Comparison of ENCODE assay signal across 21 cellular contexts in genomic region chr16:47065766-47066688, GRCh38.
DNase-seq lines count a peak whose midpoint lies in the region; ATAC-seq, FAIRE-seq and TF ChIP-seq lines count a peak whose summit lies in the region.
"Had no signal": no experiment of that assay in that cellular context is flagged by ENCODE, and none has a peak within 500 bp of the region (broad histone marks: within the 10 kb centered on the region; RNA-seq: fewer than 3 reads in every experiment).

No MANE protein-coding gene starts in this region.

- no peaks in the 10 kb centered on the region for H3K27me3 Mint-ChIP-seq in WTC11 (ENCODE audit: low read depth)

- no peak overlapping the region for H3K27ac Mint-ChIP-seq in WTC11
- H3K27ac Mint-ChIP-seq: CD14-positive monocyte had no signal

- H3K9me3 ChIP-seq in right atrium auricular region = no peaks in the 10 kb centered on the region
- H3K9me3 ChIP-seq: Caco-2 had no signal

- no peak for ATAC-seq in left ventricle myocardium superior
- ATAC-seq in WTC11 = 0 out of 2 replicates have a peak, but pooled peaks have one; percentile 32
- ATAC-seq: GM12878 had no signal

- no peak overlapping the region for H3K4me3 ChIP-seq in right atrium auricular region
- H3K4me3 ChIP-seq: GM12878, SK-N-MC had no signal

- no peaks in the 10 kb centered on the region for H3K36me3 Mint-ChIP-seq in WTC11
- H3K36me3 Mint-ChIP-seq: CD14-positive monocyte had no signal

- POLR2A ChIA-PET in WTC11 (lab: Charles Lee) = no interaction called here

- TF ChIP-seq CTCF in right atrium auricular region (IDR thresholded peaks at IDR 0.05) (no peak), WTC11 (IDR thresholded peaks at IDR 0.05) (no peak), D721Med (IDR thresholded peaks at IDR 0.05; ENCODE audit: insufficient read depth, missing control alignments) (no peak)

- DNase-seq in right atrium auricular region (ENCODE audit: low spot score) = peak; percentile 38
- DNase-seq in left ventricle myocardium superior = no peak
- DNase-seq in WTC11 (ENCODE audit: low spot score) = no peak
- peak; percentile 49 for DNase-seq in mesenteric fat pad (ENCODE audit: low spot score)
- DNase-seq in D721Med (ENCODE audit: insufficient read length, low spot score) = no peak
- DNase-seq in NOMO-1 treated with DMSO at 0.1 percent for 48 hours (lab: John Stamatoyannopoulos, UW; ENCODE audit: unreplicated experiment) = no peak
- no peak for DNase-seq in NCI-H1930 (lab: John Stamatoyannopoulos, UW)
- DNase-seq in NCI-H774 (lab: John Stamatoyannopoulos, UW) = no peak
- DNase-seq: Caco-2, DMS53, NCI-H1092, NCI-H2029, NCI-H2171 treated with DMSO at 0.1 percent for 48 hours, NCI-H524 had no signal

- H3K4me1 ChIP-seq in right atrium auricular region = no peaks in the 10 kb centered on the region
- H3K4me1 ChIP-seq: Caco-2 had no signal

- peaks cover 16% of the 10 kb centered on the region for H3K9me3 Mint-ChIP-seq in WTC11

- intact Hi-C loops in left ventricle myocardium superior (cut with micrococcal nuclease) = no loop called here

- no peaks in the 10 kb centered on the region for H3K36me3 ChIP-seq in right atrium auricular region

- no peak overlapping the region for H3K27ac ChIP-seq in right atrium auricular region
- H3K27ac ChIP-seq: HL-60, KMS-11, SK-N-MC had no signal

- H3K27me3 ChIP-seq in right atrium auricular region = no peaks in the 10 kb centered on the region

- peaks cover 8% of the 10 kb centered on the region; the same call in 1 of the 2 replicates for H3K4me1 Mint-ChIP-seq in WTC11

- no peak overlapping the region for H3K4me3 Mint-ChIP-seq in WTC11
- H3K4me3 Mint-ChIP-seq: CD14-positive monocyte had no signal

- CTCF ChIA-PET in WTC11 (lab: Charles Lee) = interaction anchor here (0.7 to 1.4 kb wide), 3 partner anchors 12 to 1558 kb away, joined by 3 to 4 read pairs (median 3); no protein-coding TSS in a partner anchor

- no peak for FAIRE-seq in D721Med (lab: Jason Lieb, UNC)
- FAIRE-seq: A204.1, GM12878, GM19239 had no signal

TF ChIP-seq in WTC11, 78 proteins besides CTCF, POLR2A, EP300 and RAD21:
- TF ChIP-seq PRRX2 (CRISPR knock-in tag; IDR thresholded peaks at IDR 0.05) = no peak
- TF ChIP-seq FOXK1 (CRISPR knock-in tag; IDR thresholded peaks at IDR 0.05) = no peak
- no peak for TF ChIP-seq PREB (CRISPR knock-in tag; IDR thresholded peaks at IDR 0.05; ENCODE audit: borderline replicate concordance)
- no peak for TF ChIP-seq ZNF138 (CRISPR knock-in tag; conservative IDR thresholded peaks at IDR 0.05)
- TF ChIP-seq FOXJ3 (CRISPR knock-in tag; IDR thresholded peaks at IDR 0.05; ENCODE audit: borderline replicate concordance) = no peak
- no peak for TF ChIP-seq ZNF423 (CRISPR knock-in tag; IDR thresholded peaks at IDR 0.05)
- TF ChIP-seq TEAD1 (CRISPR knock-in tag; IDR thresholded peaks at IDR 0.05) = no peak
- TF ChIP-seq ZNF671 (CRISPR knock-in tag; IDR thresholded peaks at IDR 0.05) = no peak
- TF ChIP-seq NR2C2 (CRISPR knock-in tag; IDR thresholded peaks at IDR 0.05) = no peak
- TF ChIP-seq MYBL2 (CRISPR knock-in tag; IDR thresholded peaks at IDR 0.05) = no peak
- TF ChIP-seq ZMAT4 (CRISPR knock-in tag; IDR thresholded peaks at IDR 0.05) = no peak
- no peak for TF ChIP-seq ATF6 (CRISPR knock-in tag; IDR thresholded peaks at IDR 0.05)
- TF ChIP-seq FOXP1 (CRISPR knock-in tag; IDR thresholded peaks at IDR 0.05; ENCODE audit: borderline replicate concordance) = no peak
- no peak for TF ChIP-seq NFE2L1 (CRISPR knock-in tag; IDR thresholded peaks at IDR 0.05)
- no peak for TF ChIP-seq NFYB (CRISPR knock-in tag; conservative IDR thresholded peaks at IDR 0.05; ENCODE audit: low read depth)
- no peak for TF ChIP-seq FOXP4 (CRISPR knock-in tag; IDR thresholded peaks at IDR 0.05)
- no peak for TF ChIP-seq ZNF121 (CRISPR knock-in tag; IDR thresholded peaks at IDR 0.05)
- TF ChIP-seq ZNF219 (CRISPR knock-in tag; IDR thresholded peaks at IDR 0.05; ENCODE audit: borderline replicate concordance) = no peak

Comparison
In these comparisons a context has a peak if more than half of its experiments do, and no peak if none do; other contexts are left out.
1. DNase-seq: peak in right atrium auricular region (single experiment) and mesenteric fat pad (single experiment); none in left ventricle myocardium superior (single experiment), WTC11 (single experiment), D721Med (single experiment), NOMO-1 treated with DMSO at 0.1 percent for 48 hours (single experiment), NCI-H1930 (0 of 2) and NCI-H774 (single experiment).